Comparison of ENCODE assay signal across 22 cellular contexts in genomic region chr1:30171956-30172694, GRCh38.
"Had no signal": no experiment of that assay in that cellular context is flagged by ENCODE, and none has a peak within 500 bp of the region (broad histone marks: within the 10 kb centered on the region; RNA-seq: fewer than 3 reads in every experiment).

No MANE protein-coding gene starts in this region.

- ATAC-seq: activated T-cell treated with anti-CD3 and anti-CD28 coated beads, Interleukin-2, amount 50 U/mL, for 72 hours; foreskin keratinocyte; naive thymus-derived CD8-positive, alpha-beta T cell; upper lobe of right lung had no signal

- FAIRE-seq: endometrium, kidney had no signal

- H3K36me3 Mint-ChIP-seq: activated naive CD8-positive, alpha-beta T cell treated with anti-CD3 and anti-CD28 coated beads, Interleukin-2, amount 10 ng/mL, durations not matched to agents 7 days and 5 days; mesothelial cell of epicardium; naive thymus-derived CD8-positive, alpha-beta T cell had no signal

- H3K27me3 ChIP-seq: cardiac muscle cell, upper lobe of right lung had no signal

- DNase-seq: activated CD4-positive, alpha-beta memory T cell treated with anti-CD3 and anti-CD28 coated beads, Interleukin-2, amount 10 ng/mL, durations not matched to agents 7 days and 5 days; activated CD4-positive, alpha-beta T cell treated with anti-CD3 and anti-CD28 coated beads for 48 hours; activated CD4-positive, CD25-positive, alpha-beta regulatory T cell; activated effector memory CD4-positive, alpha-beta T cell treated with Interleukin-2 at 50 U/mL for 16 hours; activated naive CD4-positive, alpha-beta T cell treated with anti-CD3 and anti-CD28 coated beads for 36 hours; activated naive CD8-positive, alpha-beta T cell treated with anti-CD3 and anti-CD28 coated beads, Interleukin-2, amount 10 ng/mL, durations not matched to agents 7 days and 5 days; activated T-cell treated with anti-CD3 and anti-CD28 coated beads, Interleukin-2, amount 50 U/mL, for 72 hours; amniotic stem cell; cortex of kidney; foreskin keratinocyte; kidney; naive thymus-derived CD8-positive, alpha-beta T cell; retina; stimulated activated CD4-positive, alpha-beta T cell treated with anti-CD3 and anti-CD28 coated beads, Interleukin-2, amount 100 ng/mL, for 48 hours; stimulated activated naive CD4-positive, alpha-beta T cell; T-helper 9 cell; upper lobe of right lung had no signal

- H3K36me3 ChIP-seq: cardiac muscle cell, upper lobe of right lung had no signal

- H3K9me3 Mint-ChIP-seq: activated CD4-positive, alpha-beta memory T cell treated with anti-CD3 and anti-CD28 coated beads, Interleukin-2, amount 10 ng/mL, durations not matched to agents 7 days and 5 days; activated naive CD4-positive, alpha-beta T cell treated with anti-CD3 and anti-CD28 coated beads for 36 hours; activated naive CD8-positive, alpha-beta T cell treated with anti-CD3 and anti-CD28 coated beads, Interleukin-2, amount 10 ng/mL, durations not matched to agents 7 days and 5 days had no signal

- H3K27ac ChIP-seq: cardiac muscle cell, foreskin keratinocyte, upper lobe of right lung had no signal

- H3K9me3 ChIP-seq: upper lobe of right lung had no signal

- H3K27ac Mint-ChIP-seq: activated CD4-positive, alpha-beta memory T cell treated with anti-CD3 and anti-CD28 coated beads, Interleukin-2, amount 10 ng/mL, durations not matched to agents 7 days and 5 days; activated naive CD4-positive, alpha-beta T cell treated with anti-CD3 and anti-CD28 coated beads for 36 hours; activated naive CD8-positive, alpha-beta T cell treated with anti-CD3 and anti-CD28 coated beads, Interleukin-2, amount 10 ng/mL, durations not matched to agents 7 days and 5 days; activated T-cell treated with anti-CD3 and anti-CD28 coated beads, Interleukin-2, amount 50 U/mL, for 72 hours; mesothelial cell of epicardium; naive thymus-derived CD8-positive, alpha-beta T cell; progenitor cell of endocrine pancreas had no signal

- H3K4me1 ChIP-seq: foreskin keratinocyte, upper lobe of right lung had no signal

- H3K4me3 ChIP-seq: cardiac muscle cell, lung, upper lobe of right lung had no signal

- H3K4me1 Mint-ChIP-seq: activated CD4-positive, alpha-beta memory T cell treated with anti-CD3 and anti-CD28 coated beads, Interleukin-2, amount 10 ng/mL, durations not matched to agents 7 days and 5 days; activated naive CD8-positive, alpha-beta T cell treated with anti-CD3 and anti-CD28 coated beads, Interleukin-2, amount 10 ng/mL, durations not matched to agents 7 days and 5 days; mesothelial cell of epicardium; naive thymus-derived CD8-positive, alpha-beta T cell had no signal

- H3K4me3 Mint-ChIP-seq: activated CD4-positive, alpha-beta memory T cell treated with anti-CD3 and anti-CD28 coated beads, Interleukin-2, amount 10 ng/mL, durations not matched to agents 7 days and 5 days; activated naive CD4-positive, alpha-beta T cell treated with anti-CD3 and anti-CD28 coated beads for 36 hours; activated naive CD8-positive, alpha-beta T cell treated with anti-CD3 and anti-CD28 coated beads, Interleukin-2, amount 10 ng/mL, durations not matched to agents 7 days and 5 days; activated T-cell treated with anti-CD3 and anti-CD28 coated beads, Interleukin-2, amount 50 U/mL, for 72 hours; mesothelial cell of epicardium; naive thymus-derived CD8-positive, alpha-beta T cell had no signal
